In genomic region chr22:50318356-50318697, GRCh38 we compare ENCODE assay signal across 17 cellular contexts.
"Had no signal": no experiment of that assay in that cellular context is flagged by ENCODE, and none has a peak within 500 bp of the region (broad histone marks: within the 10 kb centered on the region; RNA-seq: fewer than 3 reads in every experiment).

No MANE protein-coding gene starts in this region.

- H3K4me3 ChIP-seq: cardiac muscle cell, lower lobe of right lung, neural progenitor cell, suprapubic skin had no signal

- H3K27me3 ChIP-seq: cardiac muscle cell, neural progenitor cell, suprapubic skin had no signal

- H3K79me2 ChIP-seq: parathyroid adenoma had no signal

- H3K36me3 Mint-ChIP-seq: type B pancreatic cell, WTC11 had no signal

- H3K9ac ChIP-seq: neural progenitor cell, parathyroid adenoma had no signal

- H3K36me3 ChIP-seq: cardiac muscle cell, lower lobe of right lung, neural progenitor cell, suprapubic skin had no signal

- H3K27ac ChIP-seq: cardiac muscle cell, lower lobe of right lung, neural progenitor cell, parathyroid adenoma, suprapubic skin had no signal

- H3K27me3 Mint-ChIP-seq: type B pancreatic cell had no signal

- H3K4me2 ChIP-seq: neural progenitor cell had no signal

- H3K4me1 ChIP-seq: neural progenitor cell, parathyroid adenoma had no signal

- H3K4me3 Mint-ChIP-seq: activated T-helper 1 cell treated with anti-CD3 and anti-CD28 coated beads, Interleukin-12 subunit alpha, Interleukin-12 subunit beta, Interleukin-2, Interleukin-4 antibody, amounts not matched to agents 30 ng/mL and 10 ng/mL and 1 ng/mL, durations not matched to agents 14 hours and 24 hours and 36 hours; mesothelial cell of epicardium; neural progenitor cell; type B pancreatic cell; WTC11 had no signal

- H3K4me1 Mint-ChIP-seq: neural progenitor cell had no signal

- H3K27ac Mint-ChIP-seq: activated T-helper 1 cell treated with anti-CD3 and anti-CD28 coated beads, Interleukin-12 subunit alpha, Interleukin-12 subunit beta, Interleukin-2, Interleukin-4 antibody, amounts not matched to agents 30 ng/mL and 10 ng/mL and 1 ng/mL, durations not matched to agents 14 hours and 24 hours and 36 hours; mesothelial cell of epicardium; neural progenitor cell; type B pancreatic cell; WTC11 had no signal

- H3K9me3 ChIP-seq: lower lobe of right lung, suprapubic skin had no signal

- H3K9me3 Mint-ChIP-seq: activated T-helper 1 cell treated with anti-CD3 and anti-CD28 coated beads, Interleukin-12 subunit alpha, Interleukin-12 subunit beta, Interleukin-2, Interleukin-4 antibody, amounts not matched to agents 30 ng/mL and 10 ng/mL and 1 ng/mL, durations not matched to agents 14 hours and 24 hours and 36 hours; mesothelial cell of epicardium; neural progenitor cell; type B pancreatic cell; WTC11 had no signal

- ATAC-seq: esophagus mucosa; left cardiac atrium; lower lobe of right lung; stimulated activated naive CD8-positive, alpha-beta T cell treated with anti-CD3 and anti-CD28 coated beads, Interleukin-15, Interleukin-2, amounts not matched to agents 100 U/mL and 50 U/mL, for 24 hours; WTC11 had no signal

- DNase-seq: activated CD4-positive, alpha-beta T cell treated with anti-CD3 and anti-CD28 coated beads for 48 hours; activated naive CD4-positive, alpha-beta T cell; hypothalamus; left cardiac atrium; lower lobe of right lung; stimulated activated CD4-positive, alpha-beta T cell treated with anti-CD3 and anti-CD28 coated beads, Interleukin-4, amount 100 ng/mL, for 1 hour; stimulated activated CD8-positive, alpha-beta memory T cell treated with anti-CD3 and anti-CD28 coated beads, Interleukin-4, amount 100 ng/mL, for 48 hours; stimulated activated naive CD8-positive, alpha-beta T cell treated with anti-CD3 and anti-CD28 coated beads, Interleukin-15, Interleukin-2, amounts not matched to agents 100 U/mL and 50 U/mL, for 24 hours had no signal

- H2AFZ ChIP-seq: neural progenitor cell, parathyroid adenoma had no signal
